Comparison of ENCODE assay signal across 1 cellular context in genomic region chr7:1103789-1104513, GRCh38.
TF ChIP-seq lines count a peak whose summit lies in the region.

No MANE protein-coding gene starts in this region.

TF ChIP-seq in GM12878, 131 proteins besides CTCF, POLR2A, EP300 and RAD21:
- TF ChIP-seq ZBTB40 (IDR thresholded peaks at IDR 0.05; ENCODE audit: borderline replicate concordance) (0 out of 2 replicates have a peak, but pooled peaks have one; percentile 22), GATAD2B (conservative IDR thresholded peaks at IDR 0.05; ENCODE audit: low read depth) (peak; percentile 39; the same call in 1 of the 2 replicates), SMARCA5 (IDR thresholded peaks at IDR 0.05) (peak; percentile 62; the same call in 1 of the 2 replicates), CHD2 (IDR thresholded peaks at IDR 0.05; ENCODE audit: borderline replicate concordance, low read depth, low read length) (no peak), LARP7 (IDR thresholded peaks at IDR 0.05) (peak; percentile 65; the same call in 1 of the 2 replicates), POLR2AphosphoS5 (IDR thresholded peaks at IDR 0.05; ENCODE audit: low read length) (no peak)
